ENCODE assay signal across 8 cellular contexts in the genomic region with DNA sequence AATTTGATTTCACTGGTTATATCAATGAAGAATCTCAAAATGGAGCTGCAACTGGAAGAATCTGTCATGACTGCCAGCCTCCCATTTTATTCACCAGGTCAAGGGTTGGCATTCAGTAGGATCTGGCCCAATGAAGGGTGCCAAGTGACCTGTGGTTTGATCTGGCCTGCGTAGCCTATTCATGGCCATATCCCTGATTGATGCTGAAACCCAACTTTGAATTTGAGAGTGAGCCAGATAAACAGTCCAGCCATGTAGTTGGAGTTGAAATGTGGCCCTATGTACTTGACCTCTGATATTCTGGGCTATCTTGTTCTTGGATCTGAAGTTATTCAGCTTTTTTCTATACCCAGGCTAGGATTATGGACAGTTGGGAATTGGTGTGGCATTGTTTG. TPM values are rescaled to one million over a fixed set of nuclear protein-coding genes. Genes with fewer than 3 reads are reported as not detected.
DNase-seq lines count a peak whose midpoint lies in the region; ATAC-seq and TF ChIP-seq lines count a peak whose summit lies in the region.

No MANE protein-coding gene starts in this region.

- H3K9me2 ChIP-seq in neural cell (ENCODE audit: insufficient read depth, low read length), result no peaks in the 10 kb centered on the region

- peaks cover 20% of the 10 kb centered on the region for H3K36me3 Mint-ChIP-seq in effector memory CD8-positive, alpha-beta T cell (ENCODE audit: insufficient read depth)

- no peaks in the 10 kb centered on the region for H3F3A ChIP-seq in neural cell (ENCODE audit: insufficient read depth, low read length, poor library complexity, severe bottlenecking)

- ATAC-seq in effector memory CD8-positive, alpha-beta T cell (replicated peaks), result no peak
- ATAC-seq in GM21619 (IDR thresholded peaks at IDR 0.05; ENCODE audit: unreplicated experiment) (no peak), GM18873 (IDR thresholded peaks at IDR 0.05; ENCODE audit: low FRiP score, unreplicated experiment) (no peak), GM19452 (IDR thresholded peaks at IDR 0.05; ENCODE audit: unreplicated experiment) (no peak)

- no peaks in the 10 kb centered on the region for H4K20me1 ChIP-seq in neural cell (ENCODE audit: insufficient read depth)

- H3K27me3 ChIP-seq in MG63 (no peaks in the 10 kb centered on the region), neural cell (ENCODE audit: insufficient read depth, low read depth, low read length) (no peaks in the 10 kb centered on the region)

- peak overlapping the region; percentile 99 for H3K27ac Mint-ChIP-seq in effector memory CD8-positive, alpha-beta T cell

- H3K79me2 ChIP-seq in neural cell (replicated peaks; ENCODE audit: insufficient read depth, low read length), result peaks cover 62% of the 10 kb centered on the region

- H3K27ac ChIP-seq in C4-2B (peak overlapping the region; percentile 36; the same call in 1 of the 2 replicates), neural cell (ENCODE audit: low read length) (no peak overlapping the region)

- TF ChIP-seq RAD21 in neural cell (conservative IDR thresholded peaks at IDR 0.05), result no peak

- TF ChIP-seq CTCF in C4-2B (conservative IDR thresholded peaks at IDR 0.05), result no peak
- TF ChIP-seq CTCF in neural cell (IDR thresholded peaks at IDR 0.05; ENCODE audit: poor library complexity, severe bottlenecking), result no peak

- no peaks in the 10 kb centered on the region for H3K9me3 Mint-ChIP-seq in effector memory CD8-positive, alpha-beta T cell

- no peaks in the 10 kb centered on the region for H3K27me3 Mint-ChIP-seq in effector memory CD8-positive, alpha-beta T cell

- peak; percentile 20 for DNase-seq in MG63
- no peak for DNase-seq in effector memory CD8-positive, alpha-beta T cell
- DNase-seq in COLO668 (lab: John Stamatoyannopoulos, UW; ENCODE audit: unreplicated experiment), result no peak

- H3K9ac ChIP-seq in neural cell (ENCODE audit: low read length), result peak overlapping the region; percentile 95

- peak overlapping the region; percentile 85 for H3K4me2 ChIP-seq in neural cell (ENCODE audit: low read length)

- H3K4me3 ChIP-seq in MG63, result peak overlapping the region; percentile 84
- H3K4me3 ChIP-seq in neural cell (ENCODE audit: low read length), result peak overlapping the region; percentile 95

- H3K36me3 ChIP-seq in MG63 (peaks cover 9% of the 10 kb centered on the region; the same call in 1 of the 2 replicates), neural cell (ENCODE audit: insufficient read depth, low read length) (no peaks in the 10 kb centered on the region)

- no peak for TF ChIP-seq EP300 in neural cell (conservative IDR thresholded peaks at IDR 0.05; ENCODE audit: poor library complexity, severe bottlenecking)

- peak overlapping the region; percentile 99 for H3K4me3 Mint-ChIP-seq in effector memory CD8-positive, alpha-beta T cell

- no peak overlapping the region for H2AFZ ChIP-seq in neural cell (ENCODE audit: low read depth, low read length)

- peaks cover 37 to 74% of the 10 kb centered on the region in 2 donors for H3K4me1 Mint-ChIP-seq in effector memory CD8-positive, alpha-beta T cell (ENCODE audit: low read depth in 2 of 2)

- H3K9me3 ChIP-seq in MG63, result no peaks in the 10 kb centered on the region; the same call in 1 of the 2 replicates
- H3K9me3 ChIP-seq in neural cell (ENCODE audit: low read length), result no peaks in the 10 kb centered on the region

TF ChIP-seq in neural cell, 6 proteins besides CTCF, POLR2A, EP300 and RAD21:
- TF ChIP-seq, protein P1, sequence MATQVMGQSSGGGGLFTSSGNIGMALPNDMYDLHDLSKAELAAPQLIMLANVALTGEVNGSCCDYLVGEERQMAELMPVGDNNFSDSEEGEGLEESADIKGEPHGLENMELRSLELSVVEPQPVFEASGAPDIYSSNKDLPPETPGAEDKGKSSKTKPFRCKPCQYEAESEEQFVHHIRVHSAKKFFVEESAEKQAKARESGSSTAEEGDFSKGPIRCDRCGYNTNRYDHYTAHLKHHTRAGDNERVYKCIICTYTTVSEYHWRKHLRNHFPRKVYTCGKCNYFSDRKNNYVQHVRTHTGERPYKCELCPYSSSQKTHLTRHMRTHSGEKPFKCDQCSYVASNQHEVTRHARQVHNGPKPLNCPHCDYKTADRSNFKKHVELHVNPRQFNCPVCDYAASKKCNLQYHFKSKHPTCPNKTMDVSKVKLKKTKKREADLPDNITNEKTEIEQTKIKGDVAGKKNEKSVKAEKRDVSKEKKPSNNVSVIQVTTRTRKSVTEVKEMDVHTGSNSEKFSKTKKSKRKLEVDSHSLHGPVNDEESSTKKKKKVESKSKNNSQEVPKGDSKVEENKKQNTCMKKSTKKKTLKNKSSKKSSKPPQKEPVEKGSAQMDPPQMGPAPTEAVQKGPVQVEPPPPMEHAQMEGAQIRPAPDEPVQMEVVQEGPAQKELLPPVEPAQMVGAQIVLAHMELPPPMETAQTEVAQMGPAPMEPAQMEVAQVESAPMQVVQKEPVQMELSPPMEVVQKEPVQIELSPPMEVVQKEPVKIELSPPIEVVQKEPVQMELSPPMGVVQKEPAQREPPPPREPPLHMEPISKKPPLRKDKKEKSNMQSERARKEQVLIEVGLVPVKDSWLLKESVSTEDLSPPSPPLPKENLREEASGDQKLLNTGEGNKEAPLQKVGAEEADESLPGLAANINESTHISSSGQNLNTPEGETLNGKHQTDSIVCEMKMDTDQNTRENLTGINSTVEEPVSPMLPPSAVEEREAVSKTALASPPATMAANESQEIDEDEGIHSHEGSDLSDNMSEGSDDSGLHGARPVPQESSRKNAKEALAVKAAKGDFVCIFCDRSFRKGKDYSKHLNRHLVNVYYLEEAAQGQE (IDR thresholded peaks at IDR 0.05; ENCODE audit: borderline replicate concordance), result no peak
- TF ChIP-seq EZH2 (IDR thresholded peaks at IDR 0.05; ENCODE audit: borderline replicate concordance, insufficient read depth, low read length, poor library complexity, severe bottlenecking), result no peak
- no peak for TF ChIP-seq MXI1 (conservative IDR thresholded peaks at IDR 0.05; ENCODE audit: poor library complexity, severe bottlenecking)
- no peak for TF ChIP-seq POLR2AphosphoS5 (IDR thresholded peaks at IDR 0.05)
- TF ChIP-seq TAF1 (IDR thresholded peaks at IDR 0.05; ENCODE audit: low read depth), result no peak
- no peak for TF ChIP-seq SMC3 (conservative IDR thresholded peaks at IDR 0.05; ENCODE audit: poor library complexity)

RNA-seq across cellular contexts. Expression of a gene that starts 1.5 kb away (rescaled TPM):
- 14.9 and 15.1 TPM in 2 replicates for total RNA-seq in MG63 (2014; rRNA removed; shearing (Covaris generic); ENCODE audit: low replicate concordance)
- polyA plus RNA-seq in neural cell, result 14.4 and 15.9 TPM in 2 replicates
- 65.2 and 82.3 TPM in 2 replicates for polyA minus RNA-seq in neural cell
